1 cellular context compared by ENCODE assay signal in genomic region chr6:37171970-37172812, GRCh38.
TF ChIP-seq lines count a peak whose summit lies in the region.

No MANE protein-coding gene starts in this region.

TF ChIP-seq in K562, 482 proteins besides CTCF, POLR2A, EP300 and RAD21 (continued from another document and continues in another):
- TF ChIP-seq CHD7 (IDR thresholded peaks at IDR 0.05; ENCODE audit: low read depth, low read length) (no peak), SMAD3 (CRISPR knock-in tag; conservative IDR thresholded peaks at IDR 0.05) (peak; percentile 46), MEIS2 (IDR thresholded peaks at IDR 0.05; ENCODE audit: partially characterized antibody) (no peak), NFXL1 (CRISPR knock-in tag; IDR thresholded peaks at IDR 0.05) (no peak), GTF2E2 (tag; IDR thresholded peaks at IDR 0.05) (no peak), NFIC (IDR thresholded peaks at IDR 0.05) (no peak; the same call in 1 of the 2 replicates), CBX2 (IDR thresholded peaks at IDR 0.05; ENCODE audit: insufficient read depth, low read length, poor library complexity, severe bottlenecking) (no peak), FOXM1 (IDR thresholded peaks at IDR 0.05; ENCODE audit: low read depth) (peak; percentile 94), FOXM1 (CRISPR knock-in tag; IDR thresholded peaks at IDR 0.05; ENCODE audit: low read depth) (peak; percentile 76; the same call in 1 of the 2 replicates), E2F3 (CRISPR knock-in tag; IDR thresholded peaks at IDR 0.05) (no peak), PHB (CRISPR knock-in tag; IDR thresholded peaks at IDR 0.05) (0 out of 2 replicates have a peak, but pooled peaks have one; percentile 50), PHB2 (IDR thresholded peaks at IDR 0.05; ENCODE audit: low read depth) (peak; percentile 27; the same call in 1 of the 2 replicates), TCF3 (CRISPR knock-in tag; IDR thresholded peaks at IDR 0.05) (no peak), RBM22 (IDR thresholded peaks at IDR 0.05; ENCODE audit: low read depth, low read length, poor library complexity, severe bottlenecking) (no peak), DEAF1 (CRISPR knock-in tag; IDR thresholded peaks at IDR 0.05) (peak; percentile 96), L3MBTL2 (IDR thresholded peaks at IDR 0.05) (peak; percentile 68), TBL1XR1 (IDR thresholded peaks at IDR 0.05; ENCODE audit: low read length in 2 of 2) (peak in 1 of 2 experiments; percentile 92; a peak in 3 of 4 replicates), RBM15 (IDR thresholded peaks at IDR 0.05; ENCODE audit: insufficient read depth, low read length) (no peak), BCLAF1 (IDR thresholded peaks at IDR 0.05; ENCODE audit: borderline replicate concordance in 1 of 2, control insufficient read depth in 1 of 2, low read depth in 2 of 2, low read length in 1 of 2) (0 out of 4 replicates have a peak, but pooled peaks of 1 of the 2 experiments have one; percentile 65), STAG1 (CRISPR knock-in tag; IDR thresholded peaks at IDR 0.05; ENCODE audit: borderline replicate concordance) (peak; percentile 56; the same call in 1 of the 2 replicates), ZNF76 (CRISPR knock-in tag; IDR thresholded peaks at IDR 0.05; ENCODE audit: borderline replicate concordance) (peak; percentile 62; the same call in 1 of the 2 replicates)
- TF ChIP-seq, protein P1, sequence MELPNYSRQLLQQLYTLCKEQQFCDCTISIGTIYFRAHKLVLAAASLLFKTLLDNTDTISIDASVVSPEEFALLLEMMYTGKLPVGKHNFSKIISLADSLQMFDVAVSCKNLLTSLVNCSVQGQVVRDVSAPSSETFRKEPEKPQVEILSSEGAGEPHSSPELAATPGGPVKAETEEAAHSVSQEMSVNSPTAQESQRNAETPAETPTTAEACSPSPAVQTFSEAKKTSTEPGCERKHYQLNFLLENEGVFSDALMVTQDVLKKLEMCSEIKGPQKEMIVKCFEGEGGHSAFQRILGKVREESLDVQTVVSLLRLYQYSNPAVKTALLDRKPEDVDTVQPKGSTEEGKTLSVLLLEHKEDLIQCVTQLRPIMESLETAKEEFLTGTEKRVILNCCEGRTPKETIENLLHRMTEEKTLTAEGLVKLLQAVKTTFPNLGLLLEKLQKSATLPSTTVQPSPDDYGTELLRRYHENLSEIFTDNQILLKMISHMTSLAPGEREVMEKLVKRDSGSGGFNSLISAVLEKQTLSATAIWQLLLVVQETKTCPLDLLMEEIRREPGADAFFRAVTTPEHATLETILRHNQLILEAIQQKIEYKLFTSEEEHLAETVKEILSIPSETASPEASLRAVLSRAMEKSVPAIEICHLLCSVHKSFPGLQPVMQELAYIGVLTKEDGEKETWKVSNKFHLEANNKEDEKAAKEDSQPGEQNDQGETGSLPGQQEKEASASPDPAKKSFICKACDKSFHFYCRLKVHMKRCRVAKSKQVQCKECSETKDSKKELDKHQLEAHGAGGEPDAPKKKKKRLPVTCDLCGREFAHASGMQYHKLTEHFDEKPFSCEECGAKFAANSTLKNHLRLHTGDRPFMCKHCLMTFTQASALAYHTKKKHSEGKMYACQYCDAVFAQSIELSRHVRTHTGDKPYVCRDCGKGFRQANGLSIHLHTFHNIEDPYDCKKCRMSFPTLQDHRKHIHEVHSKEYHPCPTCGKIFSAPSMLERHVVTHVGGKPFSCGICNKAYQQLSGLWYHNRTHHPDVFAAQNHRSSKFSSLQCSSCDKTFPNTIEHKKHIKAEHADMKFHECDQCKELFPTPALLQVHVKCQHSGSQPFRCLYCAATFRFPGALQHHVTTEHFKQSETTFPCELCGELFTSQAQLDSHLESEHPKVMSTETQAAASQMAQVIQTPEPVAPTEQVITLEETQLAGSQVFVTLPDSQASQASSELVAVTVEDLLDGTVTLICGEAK (IDR thresholded peaks at IDR 0.05): peak; percentile 52; the same call in 1 of the 2 replicates
- TF ChIP-seq, protein P1 (CRISPR knock-in tag; IDR thresholded peaks at IDR 0.05): no peak
- TF ChIP-seq, protein P2, sequence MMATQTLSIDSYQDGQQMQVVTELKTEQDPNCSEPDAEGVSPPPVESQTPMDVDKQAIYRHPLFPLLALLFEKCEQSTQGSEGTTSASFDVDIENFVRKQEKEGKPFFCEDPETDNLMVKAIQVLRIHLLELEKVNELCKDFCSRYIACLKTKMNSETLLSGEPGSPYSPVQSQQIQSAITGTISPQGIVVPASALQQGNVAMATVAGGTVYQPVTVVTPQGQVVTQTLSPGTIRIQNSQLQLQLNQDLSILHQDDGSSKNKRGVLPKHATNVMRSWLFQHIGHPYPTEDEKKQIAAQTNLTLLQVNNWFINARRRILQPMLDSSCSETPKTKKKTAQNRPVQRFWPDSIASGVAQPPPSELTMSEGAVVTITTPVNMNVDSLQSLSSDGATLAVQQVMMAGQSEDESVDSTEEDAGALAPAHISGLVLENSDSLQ (IDR thresholded peaks at IDR 0.05): no peak
- TF ChIP-seq, protein P3, sequence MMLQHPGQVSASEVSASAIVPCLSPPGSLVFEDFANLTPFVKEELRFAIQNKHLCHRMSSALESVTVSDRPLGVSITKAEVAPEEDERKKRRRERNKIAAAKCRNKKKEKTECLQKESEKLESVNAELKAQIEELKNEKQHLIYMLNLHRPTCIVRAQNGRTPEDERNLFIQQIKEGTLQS (IDR thresholded peaks at IDR 0.05): no peak
- TF ChIP-seq, protein P3 (CRISPR knock-in tag; conservative IDR thresholded peaks at IDR 0.05): peak; percentile 85
